7 cellular contexts compared by ENCODE assay signal in the genomic region with DNA sequence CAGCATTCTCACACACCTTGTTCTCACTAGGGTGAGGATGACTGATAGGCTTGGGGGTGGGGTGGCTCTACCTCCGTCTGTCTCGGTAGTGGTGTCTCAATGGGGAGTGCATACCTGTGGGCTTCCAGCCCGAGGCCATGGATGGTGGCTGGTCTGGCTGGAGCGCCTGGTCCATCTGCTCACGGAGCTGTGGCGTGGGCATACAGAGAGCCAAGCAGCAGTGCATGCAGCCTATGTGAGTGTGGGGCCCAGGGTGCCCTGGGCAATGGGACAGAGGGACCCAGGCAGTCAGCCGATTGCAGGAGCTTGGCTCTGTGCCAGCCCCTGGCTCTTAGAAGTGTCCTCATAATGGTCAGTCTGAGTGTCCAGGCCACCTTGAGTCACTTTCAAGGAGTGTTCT. TPM values are rescaled to one million over a fixed set of nuclear protein-coding genes. Genes with fewer than 3 reads are reported as not detected.
DNase-seq lines count a peak whose midpoint lies in the region; ATAC-seq, FAIRE-seq and TF ChIP-seq lines count a peak whose summit lies in the region.
"Not testable (repeated sequence)": the region's sequence is repeated elsewhere in the genome, so short reads cannot be mapped to it uniquely, and the experiment has no call there.

No MANE protein-coding gene starts in this region.

- H3K36me3 Mint-ChIP-seq in endothelial cell (ENCODE audit: low read depth, unreplicated experiment); nephron progenitor cell (ENCODE audit: low read depth): not testable (repeated sequence)

- not testable (repeated sequence) for H3K27me3 ChIP-seq in HCT116 (ENCODE audit: insufficient read depth, low read length); RWPE2 (ENCODE audit: insufficient read depth, poor library complexity, severe bottlenecking); K562 (ENCODE audit: control insufficient read depth in 2 of 2, insufficient read depth in 2 of 2, low read length in 2 of 2)

- not testable (repeated sequence) for TF ChIP-seq RAD21 in HCT116 (IDR thresholded peaks at IDR 0.05; ENCODE audit: low read depth); K562 (CRISPR knock-in tag; conservative IDR thresholded peaks at IDR 0.05 in 1 of 2, IDR thresholded peaks at IDR 0.05 in 1 of 2)

- not testable (repeated sequence) for H3K4me3 ChIP-seq in HCT116 (replicated peaks in 1 of 2; ENCODE audit: low read depth in 1 of 2, low read length in 2 of 2); RWPE2 (ENCODE audit: severe bottlenecking); K562; kidney (ENCODE audit: low read length in 2 of 2)

- H3K4me1 ChIP-seq in HCT116 (ENCODE audit: control insufficient read depth in 1 of 2, insufficient read depth in 2 of 2, low read length in 2 of 2); RWPE2 (ENCODE audit: insufficient read depth, poor library complexity, severe bottlenecking); kidney (ENCODE audit: control insufficient read depth in 1 of 2, insufficient read depth in 1 of 2, low read depth in 1 of 2, low read length in 2 of 2): not testable (repeated sequence)
- H3K4me1 ChIP-seq in K562 (replicated peaks in 1 of 2; ENCODE audit: control insufficient read depth in 2 of 2, insufficient read depth in 2 of 2, low read length in 2 of 2), result peaks cover 3 to 29% of the 10 kb centered on the region in 2 experiments; a peak in 3 of 5 replicates

- TF ChIP-seq EP300 in K562 (IDR thresholded peaks at IDR 0.05; ENCODE audit: low read length), result not testable (repeated sequence)

- not testable (repeated sequence) for H3K36me3 ChIP-seq in HCT116 (ENCODE audit: control insufficient read depth in 1 of 2, insufficient read depth in 2 of 2, low read length in 2 of 2); RWPE2 (ENCODE audit: low read depth); K562 (ENCODE audit: control insufficient read depth, insufficient read depth, low read length); kidney (ENCODE audit: control insufficient read depth in 1 of 2, insufficient read depth in 2 of 2, low read length in 2 of 2)

- not testable (repeated sequence) for H3K9me3 ChIP-seq in HCT116 (ENCODE audit: control insufficient read depth in 1 of 2, insufficient read depth in 1 of 2, low read depth in 1 of 2, low read length in 2 of 2); RWPE2 (ENCODE audit: severe bottlenecking); K562 (replicated peaks; ENCODE audit: control insufficient read depth, insufficient read depth, low read depth, low read length); kidney (ENCODE audit: control insufficient read depth in 1 of 2, low read length in 2 of 2)

- H2AFZ ChIP-seq in HCT116 (ENCODE audit: low read depth, low read length, poor library complexity, severe bottlenecking), result not testable (repeated sequence)
- peak overlapping the region; percentile 59 for H2AFZ ChIP-seq in K562 (ENCODE audit: low read depth, low read length)

- TF ChIP-seq CTCF in HCT116 (IDR thresholded peaks at IDR 0.05 in 2 of 3, conservative IDR thresholded peaks at IDR 0.05 in 1 of 3; ENCODE audit: borderline replicate concordance in 1 of 3, insufficient read depth in 1 of 3, low read depth in 2 of 3, low read length in 2 of 3); RWPE2 (IDR thresholded peaks at IDR 0.05; ENCODE audit: poor library complexity, severe bottlenecking); K562 (IDR thresholded peaks at IDR 0.05 in 2 of 3, conservative IDR thresholded peaks at IDR 0.05 in 1 of 3; ENCODE audit: insufficient read depth in 2 of 3, low read depth in 1 of 3, low read length in 3 of 3); endothelial cell (IDR thresholded peaks at IDR 0.05; ENCODE audit: unreplicated experiment); kidney (IDR thresholded peaks at IDR 0.05; ENCODE audit: borderline replicate concordance, extremely low read depth, insufficient read depth); nephron progenitor cell (IDR thresholded peaks at IDR 0.05): not testable (repeated sequence)

- not testable (repeated sequence) for FAIRE-seq in K562 (lab: Jason Lieb, UNC); kidney (lab: Jason Lieb, UNC)

- intact Hi-C loops in HCT116 (cut with micrococcal nuclease); K562 (cut with micrococcal nuclease); kidney (cut with DNase I); posterior vena cava (cut with DNase I): not testable (repeated sequence)

- BruUV-seq in HCT116 (replicated peaks; lab: Mats Ljungman, UMichigan); K562 (replicated peaks; lab: Mats Ljungman, UMichigan): not testable (repeated sequence)

- 37% methylated on average over 7 of the region's 7 CpGs for WGBS in K562 (ENCODE audit: insufficient coverage, low coverage, missing lambda C conversion rate)

- H3K9me2 ChIP-seq in HCT116 (ENCODE audit: insufficient read depth), result not testable (repeated sequence)

- RAD21 ChIA-PET in HCT116 (lab: Charles Lee; ENCODE audit: low non-redundant PET in 1 of 2, low total read pairs in 2 of 2, uncharacterized antibody in 2 of 2, unreplicated experiment in 2 of 2), result not testable (repeated sequence)

- H4K20me1 ChIP-seq in HCT116 (ENCODE audit: insufficient read depth); K562 (replicated peaks; ENCODE audit: control insufficient read depth, insufficient read depth, low read length): not testable (repeated sequence)

- not testable (repeated sequence) for H3K9ac ChIP-seq in HCT116 (ENCODE audit: low read length); K562 (ENCODE audit: insufficient read depth in 1 of 2, low read depth in 2 of 2, low read length in 2 of 2); kidney (ENCODE audit: low read length in 2 of 2)

- H3K27ac ChIP-seq in HCT116 (ENCODE audit: low read depth, low read length); RWPE2 (ENCODE audit: poor library complexity, severe bottlenecking); K562 (ENCODE audit: extremely low read depth, low read depth, low read length); kidney (ENCODE audit: low read depth in 2 of 2, low read length in 2 of 2): not testable (repeated sequence)

- not testable (repeated sequence) for DNase-seq in HCT116 (ENCODE audit: low read depth, low spot score); K562 (ENCODE audit: extremely low read depth in 1 of 4, low spot score in 3 of 4); endothelial cell (ENCODE audit: low spot score); nephron progenitor cell
- DNase-seq in RWPE2 (ENCODE audit: low spot score), result peak; percentile 49
- peak; percentile 48 for DNase-seq in kidney
- peak; percentile 82 for DNase-seq in posterior vena cava (ENCODE audit: low spot score)

- H3K27ac Mint-ChIP-seq in endothelial cell (ENCODE audit: unreplicated experiment) (peak overlapping the region; percentile 57), nephron progenitor cell (peak overlapping the region; percentile 22)

- H3K4me3 Mint-ChIP-seq in endothelial cell (ENCODE audit: unreplicated experiment); nephron progenitor cell: not testable (repeated sequence)

- CTCF ChIA-PET in HCT116 (lab: Charles Lee); K562 (lab: Yijun Ruan, JAX; ENCODE audit: low intra/inter-chr PET ratio): not testable (repeated sequence)

- H3K4me1 Mint-ChIP-seq in endothelial cell (ENCODE audit: unreplicated experiment), result not testable (repeated sequence)
- peaks cover 11% of the 10 kb centered on the region for H3K4me1 Mint-ChIP-seq in nephron progenitor cell

- not testable (repeated sequence) for H3K79me2 ChIP-seq in HCT116 (ENCODE audit: insufficient read depth, low read length); K562 (ENCODE audit: control insufficient read depth, insufficient read depth, low read length)

- in situ Hi-C loops in K562 (cut with MboI), result not testable (repeated sequence)

- not testable (repeated sequence) for H3K9me1 ChIP-seq in K562 (ENCODE audit: control insufficient read depth, insufficient read depth, low read length)

- ATAC-seq in HCT116, result peak; percentile 9; the same call in 1 of the 2 replicates
- ATAC-seq in RWPE2 (ENCODE audit: low read depth), result not testable (repeated sequence)
- peak; percentile 14 for ATAC-seq in K562

- not testable (repeated sequence) for TF ChIP-seq POLR2A in HCT116 (IDR thresholded peaks at IDR 0.05; ENCODE audit: borderline replicate concordance, extremely low read depth, insufficient read depth, insufficient read length); K562 (conservative IDR thresholded peaks at IDR 0.05)

- not testable (repeated sequence) for H3K9me3 Mint-ChIP-seq in endothelial cell (ENCODE audit: unreplicated experiment); nephron progenitor cell

- POLR2A ChIA-PET in HCT116 (lab: Charles Lee); K562 (lab: Yijun Ruan, JAX): not testable (repeated sequence)

- H3K4me2 ChIP-seq in HCT116 (ENCODE audit: low read length); K562 (ENCODE audit: insufficient read depth, low read length): not testable (repeated sequence)

- H3K27me3 Mint-ChIP-seq in endothelial cell (ENCODE audit: unreplicated experiment); nephron progenitor cell (ENCODE audit: low read depth, poor library complexity): not testable (repeated sequence)

RNA-seq across cellular contexts. Expression of gene GOLGA6L10, which starts 31.8 kb away (rescaled TPM):
- total RNA-seq in HCT116 (2021; ENCODE audit: unreplicated experiment), result 1.2 TPM
- polyA plus RNA-seq in HCT116 (2012), result 1.2 and 1.9 TPM in 2 replicates
- total RNA-seq in K562 (2011; cell fraction: chromatin; rRNA removed; ENCODE audit: low replicate concordance), result 10.5 and 22.9 TPM in 2 replicates
- 4.5 and 5.5 TPM in 2 replicates for total RNA-seq in K562 (2011; cell fraction: nucleolus; rRNA removed)
- total RNA-seq in K562 (2011; cell fraction: nucleoplasm; rRNA removed), result 22.1 and 29.5 TPM in 2 replicates
- 2.4 and 2.7 TPM in 2 replicates for total RNA-seq in K562 (2014; rRNA removed)
- 1.9 and 3.0 TPM in 2 replicates for total RNA-seq in K562 (2014; rRNA removed; fragmentation: Illumina TruSeq; extraction: Trizol)
- 2.0 TPM in 2 replicates for total RNA-seq in K562 (2015; rRNA removed; fragmentation: Illumina TruSeq; extraction: Trizol)
- total RNA-seq in K562 (2021), result 2.2 TPM in 2 replicates
- polyA plus RNA-seq in K562 (2011; rRNA removed), result 4.0 and 4.1 TPM in 2 replicates
- polyA plus RNA-seq in K562 (2011; cell fraction: cytosol; rRNA removed), result 0.22 and 0.60 TPM in 2 replicates
- 6.1 and 8.4 TPM in 2 replicates for polyA plus RNA-seq in K562 (2011; cell fraction: nucleus; rRNA removed)
- polyA plus RNA-seq in K562 (2012), result 1.3 and 3.8 TPM in 2 replicates
- 1.5 and 2.0 TPM in 2 replicates for polyA plus RNA-seq in K562 (2014; fragmentation: Illumina TruSeq; extraction: Trizol)
- polyA plus RNA-seq in K562 (2014; fragmentation: Nextera tagmentation; extraction: Ambion mirVana), result under 1 TPM; 0.32 to 0.34 TPM
- 2.7 and 7.1 TPM in 2 replicates for polyA plus RNA-seq in K562 (2014; rRNA removed)
- polyA minus RNA-seq in K562 (2011; rRNA and poly(A)+ RNA removed), result 2.1 and 2.2 TPM in 2 replicates
- 0.86 TPM in 1 of 2 replicates, not detected in the other for polyA minus RNA-seq in K562 (2011; cell fraction: cytosol; rRNA and poly(A)+ RNA removed)
- polyA minus RNA-seq in K562 (2011; cell fraction: nucleus; rRNA and poly(A)+ RNA removed), result 3.4 and 7.1 TPM in 2 replicates
- 0.28 TPM for total RNA-seq in endothelial cell (ENCODE audit: unreplicated experiment)
- 2.5 TPM for total RNA-seq in kidney
- 0.45 TPM for polyA plus RNA-seq in kidney (ENCODE audit: insufficient read depth, low read depth, low replicate concordance)
- 1 to 10 TPM in 1 of 2 donors, under 1 TPM in 1; 0.48 to 1.5 TPM for total RNA-seq in posterior vena cava

RNA-seq across cellular contexts. Expression of gene SAXO2, which starts 54.9 kb away (rescaled TPM):
- 5.7 TPM for total RNA-seq in HCT116 (2021; ENCODE audit: unreplicated experiment)
- polyA plus RNA-seq in HCT116 (2012), result 1.7 and 3.0 TPM in 2 replicates
- 7.6 and 10.0 TPM in 2 replicates for total RNA-seq in K562 (2011; cell fraction: chromatin; rRNA removed; ENCODE audit: low replicate concordance)
- total RNA-seq in K562 (2011; cell fraction: nucleolus; rRNA removed), result 7.0 and 21.3 TPM in 2 replicates
- 17.5 and 28.9 TPM in 2 replicates for total RNA-seq in K562 (2011; cell fraction: nucleoplasm; rRNA removed)
- 3.2 and 8.5 TPM in 2 replicates for total RNA-seq in K562 (2014; rRNA removed)
- total RNA-seq in K562 (2014; rRNA removed; fragmentation: Illumina TruSeq; extraction: Trizol), result 3.1 and 3.6 TPM in 2 replicates
- 5.0 and 8.6 TPM in 2 replicates for total RNA-seq in K562 (2015; rRNA removed; fragmentation: Illumina TruSeq; extraction: Trizol)
- 5.7 and 8.2 TPM in 2 replicates for total RNA-seq in K562 (2021)
- 12.0 and 14.2 TPM in 2 replicates for polyA plus RNA-seq in K562 (2011; rRNA removed)
- polyA plus RNA-seq in K562 (2011; cell fraction: cytosol; rRNA removed), result 4.0 and 5.6 TPM in 2 replicates
- 10.9 and 12.6 TPM in 2 replicates for polyA plus RNA-seq in K562 (2011; cell fraction: nucleus; rRNA removed)
- polyA plus RNA-seq in K562 (2012), result 7.6 and 9.3 TPM in 2 replicates
- 3.8 and 4.5 TPM in 2 replicates for polyA plus RNA-seq in K562 (2014; fragmentation: Illumina TruSeq; extraction: Trizol)
- polyA plus RNA-seq in K562 (2014; fragmentation: Nextera tagmentation; extraction: Ambion mirVana), result 1 to 10 TPM; 6.0 to 9.5 TPM
- polyA plus RNA-seq in K562 (2014; rRNA removed), result 9.6 and 10.0 TPM in 2 replicates
- 0.67 and 2.9 TPM in 2 replicates for polyA minus RNA-seq in K562 (2011; rRNA and poly(A)+ RNA removed)
- polyA minus RNA-seq in K562 (2011; cell fraction: cytosol; rRNA and poly(A)+ RNA removed), result 0.29 TPM in 1 of 2 replicates, not detected in the other
- 9.7 and 18.3 TPM in 2 replicates for polyA minus RNA-seq in K562 (2011; cell fraction: nucleus; rRNA and poly(A)+ RNA removed)
- total RNA-seq in endothelial cell (ENCODE audit: unreplicated experiment), result 2.0 TPM
- total RNA-seq in kidney, result 3.2 TPM
- 5.1 TPM for polyA plus RNA-seq in kidney (ENCODE audit: insufficient read depth, low read depth, low replicate concordance)
- total RNA-seq in posterior vena cava, result 1 to 10 TPM; 2.1 to 5.8 TPM

RNA-seq across cellular contexts. Expression of gene EFL1, which starts 55.0 kb away (rescaled TPM):
- total RNA-seq in HCT116 (2021; ENCODE audit: unreplicated experiment), result 12.7 TPM
- polyA plus RNA-seq in HCT116 (2012), result 6.7 and 7.8 TPM in 2 replicates
- 29.4 and 54.1 TPM in 2 replicates for total RNA-seq in K562 (2011; cell fraction: chromatin; rRNA removed; ENCODE audit: low replicate concordance)
- total RNA-seq in K562 (2011; cell fraction: nucleolus; rRNA removed), result 14.3 and 17.9 TPM in 2 replicates
- 20.7 and 30.6 TPM in 2 replicates for total RNA-seq in K562 (2011; cell fraction: nucleoplasm; rRNA removed)
- total RNA-seq in K562 (2014; rRNA removed), result 14.0 and 18.0 TPM in 2 replicates
- 24.3 and 26.6 TPM in 2 replicates for total RNA-seq in K562 (2014; rRNA removed; fragmentation: Illumina TruSeq; extraction: Trizol)
- 21.8 and 23.0 TPM in 2 replicates for total RNA-seq in K562 (2015; rRNA removed; fragmentation: Illumina TruSeq; extraction: Trizol)
- 16.6 and 17.4 TPM in 2 replicates for total RNA-seq in K562 (2021)
- polyA plus RNA-seq in K562 (2011; rRNA removed), result 17.1 and 26.2 TPM in 2 replicates
- polyA plus RNA-seq in K562 (2011; cell fraction: cytosol; rRNA removed), result 5.6 and 7.8 TPM in 2 replicates
- polyA plus RNA-seq in K562 (2011; cell fraction: nucleus; rRNA removed), result 11.1 and 12.7 TPM in 2 replicates
- 11.9 and 12.9 TPM in 2 replicates for polyA plus RNA-seq in K562 (2012)
- polyA plus RNA-seq in K562 (2014; fragmentation: Illumina TruSeq; extraction: Trizol), result 17.9 and 32.5 TPM in 2 replicates
- 10 to 100 TPM in 1 of 2 experiments, 1 to 10 TPM in 1; 4.8 to 16.9 TPM for polyA plus RNA-seq in K562 (2014; fragmentation: Nextera tagmentation; extraction: Ambion mirVana)
- 13.4 and 14.7 TPM in 2 replicates for polyA plus RNA-seq in K562 (2014; rRNA removed)
- 39.6 and 46.1 TPM in 2 replicates for polyA minus RNA-seq in K562 (2011; rRNA and poly(A)+ RNA removed)
- polyA minus RNA-seq in K562 (2011; cell fraction: cytosol; rRNA and poly(A)+ RNA removed), result 16.9 and 21.6 TPM in 2 replicates
- polyA minus RNA-seq in K562 (2011; cell fraction: nucleus; rRNA and poly(A)+ RNA removed), result 20.9 and 29.1 TPM in 2 replicates
- 19.3 TPM for total RNA-seq in endothelial cell (ENCODE audit: unreplicated experiment)
- 16.6 TPM for total RNA-seq in kidney
- polyA plus RNA-seq in kidney (ENCODE audit: insufficient read depth, low read depth, low replicate concordance), result 9.2 TPM
- 10 to 100 TPM in 1 of 2 donors, 1 to 10 TPM in 1; 9.1 to 17.4 TPM for total RNA-seq in posterior vena cava
